ENCODE assay signal across 16 cellular contexts in genomic region chr12:131796411-131796736, GRCh38. TPM values are rescaled to one million over a fixed set of nuclear protein-coding genes. Genes with fewer than 3 reads are reported as not detected.
DNase-seq lines count a peak whose midpoint lies in the region; ATAC-seq and TF ChIP-seq lines count a peak whose summit lies in the region.
"Had no signal": no experiment of that assay in that cellular context is flagged by ENCODE, and none has a peak within 500 bp of the region (broad histone marks: within the 10 kb centered on the region; RNA-seq: fewer than 3 reads in every experiment).

No MANE protein-coding gene starts in this region.

- H3K4me2 ChIP-seq in BLaER1: peak overlapping the region; percentile 86

- H3K27ac ChIP-seq in BLaER1 (peak overlapping the region; percentile 56; the same call in 1 of the 2 replicates), HEK293 (ENCODE audit: extremely low read depth, low read depth, low read length) (no peak overlapping the region)
- H3K27ac ChIP-seq: SJCRH30 had no signal

- H3K9me3 ChIP-seq in BLaER1 (no peaks in the 10 kb centered on the region), HEK293 (ENCODE audit: control insufficient read depth, insufficient read depth, low read depth, low read length) (no peaks in the 10 kb centered on the region)
- H3K9me3 ChIP-seq: SJCRH30 had no signal

- POLR2A ChIA-PET in HEK293 (lab: Yijun Ruan, JAX): interaction anchor here (0.7 kb wide), 1 partner anchor 11 kb away, joined by 4 read pairs; no protein-coding TSS in a partner anchor

- no peaks in the 10 kb centered on the region for H3K9me3 Mint-ChIP-seq in effector memory CD8-positive, alpha-beta T cell
- H3K9me3 Mint-ChIP-seq in neural crest cell: no peaks in the 10 kb centered on the region
- H3K9me3 Mint-ChIP-seq: CD4-positive, alpha-beta T cell had no signal

- TF ChIP-seq CTCF in HEK293 (tag by site-specific recombination; IDR thresholded peaks at IDR 0.05) (no peak), neural crest cell (conservative IDR thresholded peaks at IDR 0.05) (no peak)

- H3K4me1 ChIP-seq in BLaER1 (peaks cover 78% of the 10 kb centered on the region), HEK293 (ENCODE audit: control insufficient read depth, insufficient read depth, low read length) (no peaks in the 10 kb centered on the region)
- H3K4me1 ChIP-seq: SJCRH30 had no signal

- no peak for ATAC-seq in effector memory CD8-positive, alpha-beta T cell (replicated peaks)
- ATAC-seq in HG02678 (IDR thresholded peaks at IDR 0.05; ENCODE audit: unreplicated experiment): no peak

- H4K20me1 ChIP-seq in BLaER1: peaks cover 67% of the 10 kb centered on the region; the same call in 1 of the 2 replicates

- peak overlapping the region; percentile 26 to 72 for H3K27ac Mint-ChIP-seq in effector memory CD8-positive, alpha-beta T cell
- H3K27ac Mint-ChIP-seq in neural crest cell (ENCODE audit: unreplicated experiment): peak overlapping the region; percentile 60
- H3K27ac Mint-ChIP-seq: CD4-positive, alpha-beta T cell had no signal

- H3K4me1 Mint-ChIP-seq in effector memory CD8-positive, alpha-beta T cell (ENCODE audit: low read depth in 2 of 2): peaks cover 4 to 6% of the 10 kb centered on the region in 2 donors
- H3K4me1 Mint-ChIP-seq in neural crest cell: peaks cover 15% of the 10 kb centered on the region

- H3K9ac ChIP-seq in BLaER1: peak overlapping the region; percentile 43; the same call in 1 of the 2 replicates

- CTCF ChIA-PET in HEK293 (lab: Yijun Ruan, JAX): no interaction called here

- peaks cover 50% of the 10 kb centered on the region for H3K36me3 Mint-ChIP-seq in effector memory CD8-positive, alpha-beta T cell (ENCODE audit: insufficient read depth)
- peaks cover 25% of the 10 kb centered on the region for H3K36me3 Mint-ChIP-seq in neural crest cell (ENCODE audit: low read depth)

- H3K27me3 Mint-ChIP-seq in effector memory CD8-positive, alpha-beta T cell: no peaks in the 10 kb centered on the region
- H3K27me3 Mint-ChIP-seq in neural crest cell (ENCODE audit: low read depth): no peaks in the 10 kb centered on the region
- H3K27me3 Mint-ChIP-seq: CD4-positive, alpha-beta T cell had no signal

- no peak overlapping the region for H3K4me3 Mint-ChIP-seq in effector memory CD8-positive, alpha-beta T cell
- H3K4me3 Mint-ChIP-seq in neural crest cell: no peak overlapping the region
- H3K4me3 Mint-ChIP-seq: CD4-positive, alpha-beta T cell had no signal

- H3K27me3 ChIP-seq in BLaER1: no peaks in the 10 kb centered on the region
- H3K27me3 ChIP-seq: SJCRH30 had no signal

- H3K36me3 ChIP-seq in BLaER1 (peaks cover 63% of the 10 kb centered on the region), HEK293 (ENCODE audit: control insufficient read depth in 2 of 2, insufficient read depth in 1 of 2, low read length in 2 of 2) (peaks cover 0 to 79% of the 10 kb centered on the region in 2 experiments; a peak in 2 of 3 replicates)

- no peak for DNase-seq in effector memory CD8-positive, alpha-beta T cell
- DNase-seq in neural crest cell (ENCODE audit: low read depth, low spot score) (no peak), NCI-H2171 treated with DMSO at 0.1 percent for 48 hours (lab: John Stamatoyannopoulos, UW) (no peak), NCI-H82 treated with DMSO at 0.1 percent for 48 hours (lab: John Stamatoyannopoulos, UW; ENCODE audit: unreplicated experiment) (no peak)
- DNase-seq in central memory CD4-positive, alpha-beta T cell: no peak
- DNase-seq: Calu3; CD4-positive, alpha-beta T cell; NCI-H1105 treated with DMSO at 0.1 percent for 48 hours; NCI-H187 treated with DMSO at 0.1 percent for 48 hours; NCI-H446; RPMI8226; SJCRH30 had no signal

- H3K4me3 ChIP-seq in BLaER1: peak overlapping the region; percentile 36; the same call in 1 of the 2 replicates
- H3K4me3 ChIP-seq in HEK293 (ENCODE audit: low read depth, low read length): no peak overlapping the region
- H3K4me3 ChIP-seq: SJCRH30 had no signal

TF ChIP-seq in HEK293, 187 proteins besides CTCF, POLR2A, EP300 and RAD21:
- TF ChIP-seq ZNF121 (tag by site-specific recombination; IDR thresholded peaks at IDR 0.05) (peak; percentile 41; the same call in 1 of the 2 replicates), ZNF280D (tag by site-specific recombination; IDR thresholded peaks at IDR 0.05) (no peak)

RNA-seq across cellular contexts. Expression of gene MMP17, which starts 31.8 kb away (rescaled TPM):
- total RNA-seq in neural crest cell: 90.9 and 94.8 TPM in 2 replicates
- total RNA-seq: HT-29 had no signal
